ENCODE assay signal across 10 cellular contexts in the genomic region with DNA sequence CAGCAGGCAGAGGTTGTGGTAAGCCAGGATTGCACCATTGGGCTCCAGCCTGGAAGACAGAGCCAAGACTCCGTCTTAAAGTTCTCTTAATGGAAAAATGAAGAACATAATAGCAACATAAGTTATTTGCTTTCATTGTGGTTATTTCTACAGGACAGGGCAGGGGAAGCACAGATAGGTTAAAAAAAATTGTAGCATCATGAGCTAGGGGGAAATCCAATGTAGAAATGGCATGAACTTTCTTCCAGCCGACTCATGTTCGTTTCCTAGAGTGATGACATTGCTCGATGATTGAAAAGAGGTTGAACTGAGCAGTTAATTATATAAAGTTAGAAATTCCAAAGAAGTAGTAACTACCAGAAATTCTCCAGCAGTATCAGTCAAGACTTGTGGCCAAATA. TPM values are rescaled to one million over a fixed set of nuclear protein-coding genes. Genes with fewer than 3 reads are reported as not detected.
DNase-seq lines count a peak whose midpoint lies in the region; ATAC-seq and TF ChIP-seq lines count a peak whose summit lies in the region.
"Had no signal": no experiment of that assay in that cellular context is flagged by ENCODE, and none has a peak within 500 bp of the region (broad histone marks: within the 10 kb centered on the region; RNA-seq: fewer than 3 reads in every experiment).

No MANE protein-coding gene starts in this region.

- peak overlapping the region in 1 of 8 donors; percentile 14 for H3K4me3 ChIP-seq in spleen

- H3K4me1 Mint-ChIP-seq in activated CD4-positive, alpha-beta T cell treated with anti-CD3 and anti-CD28 coated beads, Interleukin-2, amount 10 ng/mL, durations not matched to agents 24 days and 14 days = peaks cover 62% of the 10 kb centered on the region
- H3K4me1 Mint-ChIP-seq in T-cell = peaks cover 67 to 81% (median 78%) of the 10 kb centered on the region in 3 donors

- DNase-seq in activated CD4-positive, alpha-beta T cell treated with anti-CD3 and anti-CD28 coated beads, Interleukin-2, amount 10 ng/mL, durations not matched to agents 24 days and 14 days = no peak
- no peak for DNase-seq in activated CD4-positive, alpha-beta T cell treated with anti-CD3 and anti-CD28 coated beads, Interleukin-2, amount 50 U/mL, for 1 hour
- DNase-seq in T-cell = no peak
- DNase-seq in fibroblast of gingiva (ENCODE audit: low read depth) = peak; percentile 6
- no peak for DNase-seq in spleen
- DNase-seq in retina = no peak
- no peak for DNase-seq in H4 (ENCODE audit: low spot score)
- no peak for DNase-seq in NCI-H2196 (lab: John Stamatoyannopoulos, UW; ENCODE audit: unreplicated experiment)
- DNase-seq: activated CD4-positive, alpha-beta T cell treated with anti-CD3 and anti-CD28 coated beads for 48 hours; NCI-H1930 had no signal

- CTCF ChIA-PET in T-cell (lab: Charles Lee) = no interaction called here

- H3K27me3 ChIP-seq in spleen (replicated peaks in 1 of 7) = no peaks in the 10 kb centered on the region

- H3K27ac Mint-ChIP-seq in activated CD4-positive, alpha-beta T cell treated with anti-CD3 and anti-CD28 coated beads, Interleukin-2, amount 10 ng/mL, durations not matched to agents 24 days and 14 days = peak overlapping the region; percentile 22
- peak overlapping the region; percentile 31 to 48 for H3K27ac Mint-ChIP-seq in T-cell

- POLR2A ChIA-PET in T-cell (lab: Charles Lee) = interaction anchor here in 1 of 2 donors (0.6 kb wide), 1 partner anchor 14 kb away, joined by 5 read pairs; no protein-coding TSS in a partner anchor

- peaks cover 43% of the 10 kb centered on the region for H3K36me3 Mint-ChIP-seq in activated CD4-positive, alpha-beta T cell treated with anti-CD3 and anti-CD28 coated beads, Interleukin-2, amount 10 ng/mL, durations not matched to agents 24 days and 14 days (ENCODE audit: low read depth)
- peaks cover 14% of the 10 kb centered on the region for H3K36me3 Mint-ChIP-seq in T-cell

- ATAC-seq in T-cell (replicated peaks in 1 of 4) = no peak

- H3K27ac ChIP-seq in spleen = peak overlapping the region in 7 of 8 donors; percentile 35 to 83 (median 72)

- no peak for TF ChIP-seq CTCF in spleen (IDR thresholded peaks at IDR 0.05 in 8 of 11, conservative IDR thresholded peaks at IDR 0.05 in 3 of 11)

- H3K27me3 Mint-ChIP-seq in activated CD4-positive, alpha-beta T cell treated with anti-CD3 and anti-CD28 coated beads, Interleukin-2, amount 10 ng/mL, durations not matched to agents 24 days and 14 days = no peaks in the 10 kb centered on the region
- no peaks in the 10 kb centered on the region for H3K27me3 Mint-ChIP-seq in T-cell

- no peaks in the 10 kb centered on the region for H3K9me3 ChIP-seq in spleen

- peaks cover 0 to 35% (median 4%) of the 10 kb centered on the region in 6 donors for H3K36me3 ChIP-seq in spleen

- H3K4me3 Mint-ChIP-seq in activated CD4-positive, alpha-beta T cell treated with anti-CD3 and anti-CD28 coated beads, Interleukin-2, amount 10 ng/mL, durations not matched to agents 24 days and 14 days = no peak overlapping the region
- H3K4me3 Mint-ChIP-seq in T-cell = peak overlapping the region in 1 of 3 donors; percentile 20

- WGBS in spleen, 5 donors = 29 to 52% (median 39%) methylated on average over 4 of the region's 4 CpGs

- no peak for TF ChIP-seq POLR2A in spleen (IDR thresholded peaks at IDR 0.05)

- H3K4me1 ChIP-seq in spleen = peaks cover 64 to 100% (median 93%) of the 10 kb centered on the region in 6 donors

- intact Hi-C loops in activated CD4-positive, alpha-beta T cell treated with anti-CD3 and anti-CD28 coated beads, Interleukin-2, amount 10 ng/mL, durations not matched to agents 24 days and 14 days (cut with micrococcal nuclease) = no loop called here
- intact Hi-C loops in spleen (cut with DNase I; ENCODE audit: low total_unique reads) = no loop called here

- H3K9me3 Mint-ChIP-seq in activated CD4-positive, alpha-beta T cell treated with anti-CD3 and anti-CD28 coated beads, Interleukin-2, amount 10 ng/mL, durations not matched to agents 24 days and 14 days = no peaks in the 10 kb centered on the region
- H3K9me3 Mint-ChIP-seq in T-cell = no peaks in the 10 kb centered on the region

RNA-seq across cellular contexts. Expression of a gene that starts 8.5 kb away (rescaled TPM):
- total RNA-seq in activated CD4-positive, alpha-beta T cell treated with anti-CD3 and anti-CD28 coated beads, Interleukin-2, amount 10 ng/mL, durations not matched to agents 24 days and 14 days = 172 and 176 TPM in 2 replicates
- total RNA-seq in T-cell (10 to 100 TPM; 57.2 to 99.3 (median 94.8) TPM), spleen (100 to 1,000 TPM; 135 to 200 (median 174) TPM)
- 100 to 1,000 TPM; 137 to 185 (median 162) TPM for polyA plus RNA-seq in spleen
- 136 and 203 TPM in 2 replicates for total RNA-seq in H4 (2014; rRNA removed; shearing (Covaris generic))

RNA-seq across cellular contexts. Expression of a gene that starts 34.0 kb away (rescaled TPM):
- 7.8 and 9.3 TPM in 2 replicates for total RNA-seq in activated CD4-positive, alpha-beta T cell treated with anti-CD3 and anti-CD28 coated beads, Interleukin-2, amount 10 ng/mL, durations not matched to agents 24 days and 14 days
- total RNA-seq in T-cell = 10 to 100 TPM in 3 of 5 donors, 1 to 10 TPM in 2; 6.2 to 20.6 (median 13.1) TPM
- 10 to 100 TPM; 10.5 to 14.6 (median 12.2) TPM for total RNA-seq in spleen
- 10 to 100 TPM in 2 of 3 donors, 1 to 10 TPM in 1; 6.3 to 10.3 (median 10.2) TPM for polyA plus RNA-seq in spleen
- total RNA-seq in H4 (2014; rRNA removed; shearing (Covaris generic)) = 52.1 and 58.0 TPM in 2 replicates
